ENCODE assay signal across 20 cellular contexts in the genomic region with DNA sequence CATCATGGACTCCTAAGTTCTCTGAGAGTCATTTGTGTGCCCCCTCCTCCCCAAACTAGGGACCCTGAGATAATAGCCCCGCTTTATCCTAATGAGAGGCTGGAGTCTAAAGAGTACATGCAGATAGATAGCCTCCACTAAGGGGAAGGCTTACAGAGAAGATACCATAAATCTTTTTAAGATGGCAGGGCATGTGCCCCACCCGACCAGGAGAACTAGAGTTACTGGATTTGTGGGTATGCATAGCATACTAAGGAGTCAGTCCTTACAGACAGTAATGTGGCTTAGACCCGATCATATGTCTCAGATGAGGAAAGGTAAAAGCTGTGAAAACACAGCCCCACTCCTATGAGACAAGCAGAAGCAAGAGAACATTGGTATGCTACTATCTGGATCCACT.
"Had no signal": no experiment of that assay in that cellular context is flagged by ENCODE, and none has a peak within 500 bp of the region (broad histone marks: within the 10 kb centered on the region; RNA-seq: fewer than 3 reads in every experiment).

No MANE protein-coding gene starts in this region.

- H3K27ac Mint-ChIP-seq: activated B cell treated with CpG ODN at 0.5 μM for 24 hours; activated CD4-positive, alpha-beta T cell treated with anti-CD3 and anti-CD28 coated beads for 36 hours; activated naive CD8-positive, alpha-beta T cell treated with anti-CD3 and anti-CD28 coated beads for 36 hours; stimulated activated naive B cell treated with anti-CD40 and anti-IgM and Interleukin-4, amounts not matched to agents 10 μg/mL and 1 μg/mL and 100 μg/mL, for 72 hours; T-helper 1 cell treated with Interleukin-12 subunit alpha and Interleukin-12 subunit beta and Interleukin-4 antibody, amounts not matched to agents 30 μg/mL and 1 μg/mL, for 36 hours had no signal

- H3K4me3 Mint-ChIP-seq: activated B cell treated with CpG ODN at 0.5 μM for 24 hours; activated CD4-positive, alpha-beta T cell treated with anti-CD3 and anti-CD28 coated beads for 36 hours; activated naive CD8-positive, alpha-beta T cell treated with anti-CD3 and anti-CD28 coated beads for 36 hours; activated T-cell treated with anti-CD3 and anti-CD28 coated beads, Interleukin-2, amount 50 U/mL, for 4 hours; stimulated activated naive B cell treated with anti-CD40 and anti-IgM and Interleukin-4, amounts not matched to agents 10 μg/mL and 1 μg/mL and 100 μg/mL, for 72 hours; T-helper 1 cell treated with Interleukin-12 subunit alpha and Interleukin-12 subunit beta and Interleukin-4 antibody, amounts not matched to agents 30 μg/mL and 1 μg/mL, for 36 hours had no signal

- ATAC-seq: activated CD4-positive, alpha-beta T cell treated with anti-CD3 and anti-CD28 coated beads for 36 hours; activated T-cell treated with anti-CD3 and anti-CD28 coated beads, Interleukin-2, amount 50 U/mL, for 4 hours; heart right ventricle; sciatic nerve; stimulated activated naive B cell treated with anti-CD40 and anti-IgM and Interleukin-4, amounts not matched to agents 10 μg/mL and 1 μg/mL and 100 μg/mL, for 72 hours; upper lobe of right lung had no signal

- H3K27me3 Mint-ChIP-seq: activated CD4-positive, alpha-beta T cell treated with anti-CD3 and anti-CD28 coated beads for 36 hours; activated naive CD8-positive, alpha-beta T cell treated with anti-CD3 and anti-CD28 coated beads for 36 hours; stimulated activated naive B cell treated with anti-CD40 and anti-IgM and Interleukin-4, amounts not matched to agents 10 μg/mL and 1 μg/mL and 100 μg/mL, for 72 hours had no signal

- H3K9me3 Mint-ChIP-seq: activated B cell treated with CpG ODN at 0.5 μM for 24 hours; activated naive CD8-positive, alpha-beta T cell treated with anti-CD3 and anti-CD28 coated beads for 36 hours; activated T-cell treated with anti-CD3 and anti-CD28 coated beads, Interleukin-2, amount 50 U/mL, for 4 hours; stimulated activated naive B cell treated with anti-CD40 and anti-IgM and Interleukin-4, amounts not matched to agents 10 μg/mL and 1 μg/mL and 100 μg/mL, for 72 hours; T-helper 1 cell treated with Interleukin-12 subunit alpha and Interleukin-12 subunit beta and Interleukin-4 antibody, amounts not matched to agents 30 μg/mL and 1 μg/mL, for 36 hours had no signal

- H3K36me3 Mint-ChIP-seq: stimulated activated naive B cell treated with anti-CD40 and anti-IgM and Interleukin-4, amounts not matched to agents 10 μg/mL and 1 μg/mL and 100 μg/mL, for 72 hours had no signal

- H3K4me3 ChIP-seq: coronary artery, heart right ventricle, left ventricle myocardium inferior, testis, upper lobe of right lung had no signal

- DNase-seq: activated B cell treated with CpG ODN at 0.5 μM for 24 hours; activated CD4-positive, alpha-beta T cell treated with anti-CD3 and anti-CD28 coated beads for 36 hours; activated CD4-positive, alpha-beta T cell treated with anti-CD3 and anti-CD28 coated beads, Interleukin-2, amount 50 U/mL, for 4 hours; activated CD8-positive, alpha-beta memory T cell treated with anti-CD3 and anti-CD28 coated beads, Interleukin-2, amount 50 U/mL, for 48 hours; activated naive CD4-positive, alpha-beta T cell treated with Interleukin-2 at 50 U/mL for 16 hours; activated naive CD8-positive, alpha-beta T cell treated with anti-CD3 and anti-CD28 coated beads for 36 hours; activated T-cell treated with anti-CD3 and anti-CD28 coated beads, Interleukin-2, amount 50 U/mL, for 4 hours; cerebellar nuclear complex; heart right ventricle; left ventricle myocardium inferior; occipital lobe; stimulated activated CD4-positive, alpha-beta T cell treated with anti-CD3 and anti-CD28 coated beads, Interleukin-2, amount 100 ng/mL, for 48 hours; stimulated activated CD8-positive, alpha-beta memory T cell treated with anti-CD3 and anti-CD28 coated beads, Interleukin-4, amount 100 ng/mL, for 48 hours; stimulated activated naive B cell treated with anti-CD40 and anti-IgM and Interleukin-4, amounts not matched to agents 10 μg/mL and 1 μg/mL and 100 μg/mL, for 72 hours; T1000; testis; upper lobe of right lung had no signal
